Comparison of ENCODE assay signal across 9 cellular contexts in the genomic region with DNA sequence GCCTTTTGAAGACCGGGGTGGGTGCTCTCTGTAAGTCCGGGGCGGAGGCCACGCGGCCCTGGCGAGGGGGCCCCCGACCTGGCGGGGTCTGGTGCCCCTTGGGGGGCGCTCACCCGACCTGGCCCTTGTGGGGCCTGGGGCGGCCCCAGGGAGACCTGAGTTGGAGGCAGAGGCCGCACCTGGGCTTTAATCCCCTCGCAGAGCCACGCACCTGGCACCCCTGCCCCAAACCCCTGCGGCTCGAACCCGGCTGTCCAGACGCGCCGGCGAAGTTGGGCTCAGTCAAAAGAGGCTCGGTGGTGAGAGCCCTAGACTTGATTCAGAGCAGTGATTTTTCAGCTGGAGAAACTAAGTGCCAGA. TPM values are rescaled to one million over a fixed set of nuclear protein-coding genes. Genes with fewer than 3 reads are reported as not detected.
A peak's percentile ranks its signal among the peaks of the same experiment; 100 is the strongest.
DNase-seq lines count a peak whose midpoint lies in the region; ATAC-seq and TF ChIP-seq lines count a peak whose summit lies in the region.
"Had no signal": no experiment of that assay in that cellular context is flagged by ENCODE, and none has a peak within 500 bp of the region (broad histone marks: within the 10 kb centered on the region; RNA-seq: fewer than 3 reads in every experiment).

No MANE protein-coding gene starts in this region.

- H4K20me1 ChIP-seq in mammary epithelial cell (ENCODE audit: insufficient read depth, low read length) (no peaks in the 10 kb centered on the region), neural cell (ENCODE audit: insufficient read depth) (no peaks in the 10 kb centered on the region)

- dilution Hi-C loops in mammary epithelial cell (cut with HindIII; ENCODE audit: low sequenced_read_pairs): no loop called here

- no peak for TF ChIP-seq CTCF in mammary epithelial cell (conservative IDR thresholded peaks at IDR 0.05 in 1 of 2, IDR thresholded peaks at IDR 0.05 in 1 of 2; ENCODE audit: extremely low read depth in 1 of 2, insufficient read depth in 1 of 2, low read depth in 1 of 2, low read length in 2 of 2)
- TF ChIP-seq CTCF in neural cell (IDR thresholded peaks at IDR 0.05; ENCODE audit: poor library complexity, severe bottlenecking): no peak

- peaks cover 5% of the 10 kb centered on the region for H3K36me3 ChIP-seq in mammary epithelial cell (ENCODE audit: insufficient read depth, low read length)
- H3K36me3 ChIP-seq in neural cell (ENCODE audit: insufficient read depth, low read length): no peaks in the 10 kb centered on the region

- H3K27me3 ChIP-seq in mammary epithelial cell (ENCODE audit: insufficient read depth, low read length): no peaks in the 10 kb centered on the region
- no peaks in the 10 kb centered on the region for H3K27me3 ChIP-seq in neural cell (ENCODE audit: insufficient read depth, low read depth, low read length)

- H3K4me1 Mint-ChIP-seq in activated T-helper 2 cell treated with anti-CD3 and anti-CD28 coated beads, Interferon-gamma antibody, Interleukin-2, Interleukin-4, amounts not matched to agents 10 μg/mL and 5 μg/mL and 100 μg/mL, durations not matched to agents 14 hours and 24 hours and 36 hours (ENCODE audit: low read depth): peaks cover 15% of the 10 kb centered on the region

- peaks cover 13% of the 10 kb centered on the region for H3K4me1 ChIP-seq in mammary epithelial cell (ENCODE audit: insufficient read depth, low read length)

- H3K27ac ChIP-seq in mammary epithelial cell (ENCODE audit: insufficient read depth, low read depth, low read length) (no peak overlapping the region), neural cell (ENCODE audit: low read length) (peak overlapping the region; percentile 20)

- H3K9me3 ChIP-seq in mammary epithelial cell (replicated peaks; ENCODE audit: insufficient read depth, low read length) (no peaks in the 10 kb centered on the region), neural cell (ENCODE audit: low read length) (no peaks in the 10 kb centered on the region)

- H3K9ac ChIP-seq in mammary epithelial cell (ENCODE audit: insufficient read depth, low read length): no peak overlapping the region
- peak overlapping the region; percentile 62 for H3K9ac ChIP-seq in neural cell (ENCODE audit: low read length)

- in situ Hi-C loops in mammary epithelial cell (cut with MboI; ENCODE audit: low sequenced_read_pairs in 2 of 2): no loop called here

- no peaks in the 10 kb centered on the region for H3K9me3 Mint-ChIP-seq in activated T-helper 2 cell treated with anti-CD3 and anti-CD28 coated beads, Interferon-gamma antibody, Interleukin-2, Interleukin-4, amounts not matched to agents 10 μg/mL and 5 μg/mL and 100 μg/mL, durations not matched to agents 14 hours and 24 hours and 36 hours
- H3K9me3 Mint-ChIP-seq: T-cell had no signal

- H3K27ac Mint-ChIP-seq in activated T-helper 2 cell treated with anti-CD3 and anti-CD28 coated beads, Interferon-gamma antibody, Interleukin-2, Interleukin-4, amounts not matched to agents 10 μg/mL and 5 μg/mL and 100 μg/mL, durations not matched to agents 14 hours and 24 hours and 36 hours: no peak overlapping the region

- intact Hi-C loops in mammary epithelial cell (cut with micrococcal nuclease): loop anchor here (2.0 to 10.0 kb wide), 3 partner anchors 136 to 276 kb away; no protein-coding TSS in a partner anchor
- intact Hi-C loops in activated T-helper 2 cell treated with anti-CD3 and anti-CD28 coated beads, Interferon-gamma antibody, Interleukin-2, Interleukin-4, amounts not matched to agents 10 μg/mL and 5 μg/mL and 100 μg/mL, durations not matched to agents 14 hours and 24 hours and 36 hours (cut with micrococcal nuclease): loop anchor here (2.0 to 5.0 kb wide), 2 partner anchors 30 to 104 kb away; partner anchors contain the start of genes BCL7A and PSMD9

- peak; percentile 34 for ATAC-seq in GM18505 (IDR thresholded peaks at IDR 0.05; ENCODE audit: unreplicated experiment)
- peak; percentile 23 for ATAC-seq in HG03097 (IDR thresholded peaks at IDR 0.05; ENCODE audit: low FRiP score, unreplicated experiment)

- H3K4me3 ChIP-seq in mammary epithelial cell (replicated peaks in 1 of 3; ENCODE audit: insufficient read depth in 1 of 3, low read depth in 2 of 3, low read length in 3 of 3) (no peak overlapping the region), neural cell (ENCODE audit: low read length) (peak overlapping the region; percentile 83)

- H2AFZ ChIP-seq in mammary epithelial cell (ENCODE audit: low read depth, low read length): no peak overlapping the region
- no peak overlapping the region for H2AFZ ChIP-seq in neural cell (ENCODE audit: low read depth, low read length)

- peaks cover 5% of the 10 kb centered on the region for H3K79me2 ChIP-seq in mammary epithelial cell (ENCODE audit: insufficient read depth, low read length)
- H3K79me2 ChIP-seq in neural cell (replicated peaks; ENCODE audit: insufficient read depth, low read length): no peaks in the 10 kb centered on the region

- no peaks in the 10 kb centered on the region for H3K9me2 ChIP-seq in neural cell (ENCODE audit: insufficient read depth, low read length)

- TSS peak; percentile 27 for BruUV-seq in mammary epithelial cell (replicated peaks; lab: Mats Ljungman, UMichigan)

- H3K36me3 Mint-ChIP-seq in activated T-helper 2 cell treated with anti-CD3 and anti-CD28 coated beads, Interferon-gamma antibody, Interleukin-2, Interleukin-4, amounts not matched to agents 10 μg/mL and 5 μg/mL and 100 μg/mL, durations not matched to agents 14 hours and 24 hours and 36 hours (ENCODE audit: low read depth): peaks cover 27% of the 10 kb centered on the region

- H3K4me2 ChIP-seq in mammary epithelial cell (ENCODE audit: insufficient read depth, low read depth, low read length): no peak overlapping the region
- peak overlapping the region; percentile 73 for H3K4me2 ChIP-seq in neural cell (ENCODE audit: low read length)

- TF ChIP-seq RAD21 in neural cell (conservative IDR thresholded peaks at IDR 0.05): no peak

- TF ChIP-seq POLR2A in GM18505 (IDR thresholded peaks at IDR 0.05; ENCODE audit: borderline replicate concordance, extremely low read depth, insufficient read depth, insufficient read length): no peak

- WGBS in mammary epithelial cell (ENCODE audit: low coverage, missing lambda C conversion rate): 97% methylated on average over 6 of the region's 22 CpGs

- no peaks in the 10 kb centered on the region for H3F3A ChIP-seq in neural cell (ENCODE audit: insufficient read depth, low read length, poor library complexity, severe bottlenecking)

- DNase-seq in mammary epithelial cell (no peak), NCI-H2107 treated with DMSO at 0.1 percent for 48 hours (lab: John Stamatoyannopoulos, UW; ENCODE audit: unreplicated experiment) (no peak), EL (no peak), DMS79 treated with DMSO at 0.1 percent for 48 hours (lab: John Stamatoyannopoulos, UW) (no peak)
- DNase-seq in activated T-helper 2 cell treated with anti-CD3 and anti-CD28 coated beads, Interferon-gamma antibody, Interleukin-2, Interleukin-4, amounts not matched to agents 10 μg/mL and 5 μg/mL and 100 μg/mL, durations not matched to agents 14 hours and 24 hours and 36 hours (ENCODE audit: low spot score): no peak

- H3K27me3 Mint-ChIP-seq in activated T-helper 2 cell treated with anti-CD3 and anti-CD28 coated beads, Interferon-gamma antibody, Interleukin-2, Interleukin-4, amounts not matched to agents 10 μg/mL and 5 μg/mL and 100 μg/mL, durations not matched to agents 14 hours and 24 hours and 36 hours (ENCODE audit: low read depth): no peaks in the 10 kb centered on the region
- H3K27me3 Mint-ChIP-seq: T-cell had no signal

- no peak overlapping the region for H3K4me3 Mint-ChIP-seq in activated T-helper 2 cell treated with anti-CD3 and anti-CD28 coated beads, Interferon-gamma antibody, Interleukin-2, Interleukin-4, amounts not matched to agents 10 μg/mL and 5 μg/mL and 100 μg/mL, durations not matched to agents 14 hours and 24 hours and 36 hours (ENCODE audit: low read depth)

- TF ChIP-seq EP300 in neural cell (conservative IDR thresholded peaks at IDR 0.05; ENCODE audit: poor library complexity, severe bottlenecking): no peak

- CTCF ChIA-PET in mammary epithelial cell (lab: Charles Lee; ENCODE audit: low non-redundant PET): no interaction called here

TF ChIP-seq in neural cell, 6 proteins besides CTCF, POLR2A, EP300 and RAD21 (continues in another document):
- TF ChIP-seq MXI1 (conservative IDR thresholded peaks at IDR 0.05; ENCODE audit: poor library complexity, severe bottlenecking): no peak
- TF ChIP-seq TAF1 (IDR thresholded peaks at IDR 0.05; ENCODE audit: low read depth): no peak

RNA-seq across cellular contexts. Expression of gene CFAP251, which starts 0.3 kb away (rescaled TPM):
- 10 to 100 TPM; 18.7 to 25.3 TPM for total RNA-seq in mammary epithelial cell
- 16.3 TPM for polyA plus RNA-seq in mammary epithelial cell
- 7.3 TPM for polyA minus RNA-seq in mammary epithelial cell
- polyA plus RNA-seq in neural cell: 1.6 and 4.0 TPM in 2 replicates
- polyA minus RNA-seq in neural cell: 7.3 TPM in 2 replicates
- total RNA-seq in activated T-helper 2 cell treated with anti-CD3 and anti-CD28 coated beads, Interferon-gamma antibody, Interleukin-2, Interleukin-4, amounts not matched to agents 10 μg/mL and 5 μg/mL and 100 μg/mL, durations not matched to agents 14 hours and 24 hours and 36 hours: 0.80 and 0.82 TPM in 2 replicates

RNA-seq across cellular contexts. Expression of gene PSMD9, which starts 30.1 kb away (rescaled TPM):
- total RNA-seq in mammary epithelial cell: 10 to 100 TPM; 39.8 to 80.6 TPM
- 139 TPM for polyA plus RNA-seq in mammary epithelial cell
- polyA minus RNA-seq in mammary epithelial cell: 80.4 TPM
- polyA plus RNA-seq in neural cell: 74.9 and 79.3 TPM in 2 replicates
- 20.2 and 31.8 TPM in 2 replicates for polyA minus RNA-seq in neural cell
- total RNA-seq in activated T-helper 2 cell treated with anti-CD3 and anti-CD28 coated beads, Interferon-gamma antibody, Interleukin-2, Interleukin-4, amounts not matched to agents 10 μg/mL and 5 μg/mL and 100 μg/mL, durations not matched to agents 14 hours and 24 hours and 36 hours: 65.2 and 71.0 TPM in 2 replicates

RNA-seq across cellular contexts. Expression of gene HPD, which starts 60.0 kb away (rescaled TPM):
- under 1 TPM in 1 of 2 donors, not detected in 1; 0.17 TPM for total RNA-seq in mammary epithelial cell
- polyA plus RNA-seq in mammary epithelial cell (0.03 TPM), neural cell (not detected in 2 replicates)
- polyA minus RNA-seq in mammary epithelial cell (not detected), neural cell (not detected in 2 replicates)
- total RNA-seq in activated T-helper 2 cell treated with anti-CD3 and anti-CD28 coated beads, Interferon-gamma antibody, Interleukin-2, Interleukin-4, amounts not matched to agents 10 μg/mL and 5 μg/mL and 100 μg/mL, durations not matched to agents 14 hours and 24 hours and 36 hours: not detected in 2 replicates

Comparison
In these comparisons a context has a peak if more than half of its experiments do, and no peak if none do; other contexts are left out.
1. RNA of gene CFAP251, which starts 0.3 kb away (total RNA-seq): 18.7 to 25.3 TPM in mammary epithelial cell; 0.80 to 0.82 TPM in activated T-helper 2 cell treated with anti-CD3 and anti-CD28 coated beads, Interferon-gamma antibody, Interleukin-2, Interleukin-4, amounts not matched to agents 10 μg/mL and 5 μg/mL and 100 μg/mL, durations not matched to agents 14 hours and 24 hours and 36 hours; every median in the first group is over 10 times any median in the second.